ENCODE assay signal across 25 cellular contexts in genomic region chr7:138937484-138937883, GRCh38.
"Had no signal": no experiment of that assay in that cellular context is flagged by ENCODE, and none has a peak within 500 bp of the region (broad histone marks: within the 10 kb centered on the region; RNA-seq: fewer than 3 reads in every experiment).

No MANE protein-coding gene starts in this region.

- H3K9me3 ChIP-seq: left lung, lower lobe of right lung, ovary, right atrium auricular region, right lobe of liver, tibial nerve, uterus had no signal

- H3K36me3 Mint-ChIP-seq: naive thymus-derived CD8-positive, alpha-beta T cell; stimulated activated memory B cell treated with anti-CD40 and anti-IgM and Interleukin-4, amounts not matched to agents 10 μg/mL and 1 μg/mL and 100 μg/mL, for 72 hours had no signal

- H3K27ac ChIP-seq: left lung, lower lobe of right lung, ovary, right atrium auricular region, right lobe of liver, tibial nerve, uterus had no signal

- H3K27me3 Mint-ChIP-seq: progenitor cell of endocrine pancreas, type B pancreatic cell had no signal

- H3K36me3 ChIP-seq: left lung, lower lobe of right lung, ovary, right atrium auricular region, right lobe of liver, tibial nerve, uterus had no signal

- H3K9me3 Mint-ChIP-seq: naive thymus-derived CD8-positive, alpha-beta T cell; nephron; stimulated activated memory B cell treated with anti-CD40 and anti-IgM and Interleukin-4, amounts not matched to agents 10 μg/mL and 1 μg/mL and 100 μg/mL, for 72 hours; stimulated activated naive CD8-positive, alpha-beta T cell treated with anti-CD3 and anti-CD28 coated beads, Interleukin-15, amount 100 ng/mL, for 72 hours; type B pancreatic cell had no signal

- H3K27ac Mint-ChIP-seq: naive thymus-derived CD8-positive, alpha-beta T cell; nephron; progenitor cell of endocrine pancreas; stimulated activated memory B cell treated with anti-CD40 and anti-IgM and Interleukin-4, amounts not matched to agents 10 μg/mL and 1 μg/mL and 100 μg/mL, for 72 hours; stimulated activated naive CD8-positive, alpha-beta T cell treated with anti-CD3 and anti-CD28 coated beads, Interleukin-15, amount 100 ng/mL, for 72 hours; type B pancreatic cell had no signal

- H3K4me1 Mint-ChIP-seq: stimulated activated memory B cell treated with anti-CD40 and anti-IgM and Interleukin-4, amounts not matched to agents 10 μg/mL and 1 μg/mL and 100 μg/mL, for 72 hours had no signal

- H3K4me3 Mint-ChIP-seq: naive thymus-derived CD8-positive, alpha-beta T cell; nephron; stimulated activated memory B cell treated with anti-CD40 and anti-IgM and Interleukin-4, amounts not matched to agents 10 μg/mL and 1 μg/mL and 100 μg/mL, for 72 hours; stimulated activated naive CD8-positive, alpha-beta T cell treated with anti-CD3 and anti-CD28 coated beads, Interleukin-15, amount 100 ng/mL, for 72 hours; type B pancreatic cell had no signal

- ATAC-seq: left colon; left lung; lower lobe of right lung; naive thymus-derived CD8-positive, alpha-beta T cell; right lobe of liver; stimulated activated naive CD8-positive, alpha-beta T cell treated with anti-CD3 and anti-CD28 coated beads, Interleukin-15, amount 100 ng/mL, for 72 hours had no signal

- H3K4me3 ChIP-seq: left lung, lower lobe of right lung, ovary, right atrium auricular region, right lobe of liver, smooth muscle cell, tibial nerve, uterus had no signal

- H3K27me3 ChIP-seq: left lung, ovary, right atrium auricular region, right lobe of liver, tibial nerve, uterus had no signal

- H3K4me1 ChIP-seq: right lobe of liver had no signal

- DNase-seq: hippocampal formation; kidney; left colon; left lung; lower lobe of right lung; mammary epithelial cell; mesenchymal stem cell; naive thymus-derived CD8-positive, alpha-beta T cell; ovary; right lobe of liver; stimulated activated CD4-positive, alpha-beta T cell treated with anti-CD3 and anti-CD28 coated beads, Interleukin-1b, Interleukin-23, amount 100 ng/mL, for 48 hours; stimulated activated CD4-positive, alpha-beta T cell treated with anti-CD3 and anti-CD28 coated beads, Interleukin-2, amount 100 ng/mL, for 48 hours; stimulated activated CD4-positive, alpha-beta T cell treated with anti-CD3 and anti-CD28 coated beads, Interleukin-4, amount 100 ng/mL, for 4 hours; stimulated activated CD8-positive, alpha-beta memory T cell treated with anti-CD3 and anti-CD28 coated beads, Interleukin-4, amount 100 ng/mL, for 48 hours; stimulated activated naive CD4-positive, alpha-beta T cell treated with Interleukin-2 at 50 U/mL for 16 hours; stimulated activated naive CD8-positive, alpha-beta T cell treated with anti-CD3 and anti-CD28 coated beads, Interleukin-15, amount 100 ng/mL, for 72 hours; substantia nigra; uterus had no signal

- H3K4me2 ChIP-seq: smooth muscle cell had no signal

- FAIRE-seq: kidney had no signal
